27 cellular contexts compared by ENCODE assay signal in the genomic region with DNA sequence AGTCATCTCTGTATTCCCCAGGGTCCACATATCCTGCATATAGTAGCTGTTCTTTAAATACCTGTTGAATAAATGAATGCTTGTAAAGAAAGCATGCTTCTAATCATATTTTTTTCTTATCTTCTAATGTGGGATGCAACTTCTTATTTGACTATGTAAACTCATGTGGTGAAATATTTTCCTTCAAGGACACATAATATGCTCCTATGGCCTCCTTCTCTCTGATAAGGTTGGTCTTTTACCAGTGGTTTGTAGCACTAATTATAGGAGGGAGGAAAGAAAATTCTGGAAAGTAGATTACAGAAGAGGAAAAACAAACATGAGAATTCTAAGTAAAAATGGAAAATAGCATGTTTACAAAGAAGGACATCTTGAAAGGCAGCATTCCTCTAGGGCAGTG. TPM values are rescaled to one million over a fixed set of nuclear protein-coding genes. Genes with fewer than 3 reads are reported as not detected.
DNase-seq lines count a peak whose midpoint lies in the region; ATAC-seq and TF ChIP-seq lines count a peak whose summit lies in the region.
"Had no signal": no experiment of that assay in that cellular context is flagged by ENCODE, and none has a peak within 500 bp of the region (broad histone marks: within the 10 kb centered on the region; RNA-seq: fewer than 3 reads in every experiment).

No MANE protein-coding gene starts in this region.

- ATAC-seq in GM23338 (no peak), left lung (peak; percentile 78)
- ATAC-seq: A549, GM12878 had no signal

- H3K27me3 ChIP-seq in GM23338 (ENCODE audit: insufficient read depth): no peaks in the 10 kb centered on the region
- H3K27me3 ChIP-seq in left lung: no peaks in the 10 kb centered on the region
- H3K27me3 ChIP-seq in neural progenitor cell: no peaks in the 10 kb centered on the region
- no peaks in the 10 kb centered on the region for H3K27me3 ChIP-seq in H7 (ENCODE audit: control insufficient read depth, insufficient read depth, low read length)
- no peaks in the 10 kb centered on the region for H3K27me3 ChIP-seq in tibial nerve
- H3K27me3 ChIP-seq: BE2C, BLaER1 had no signal

- H3K4me3 ChIP-seq in GM23338 (no peak overlapping the region), left lung (no peak overlapping the region), neural progenitor cell (no peak overlapping the region), H7 (ENCODE audit: insufficient read depth, low read depth, low read length) (no peak overlapping the region), tibial nerve (no peak overlapping the region)
- H3K4me3 ChIP-seq: A549, BLaER1, GM12878 had no signal

- H3K4me2 ChIP-seq in GM23338 (no peak overlapping the region), neural progenitor cell (no peak overlapping the region)
- H3K4me2 ChIP-seq: A549, BLaER1 had no signal

- 0 out of 2 replicates have a peak, but pooled peaks cover 4% of the 10 kb centered on the region for H3K9me2 ChIP-seq in GM23338 (ENCODE audit: insufficient read depth)

- DNase-seq in GM23338 (ENCODE audit: low spot score) (no peak), amniotic epithelial cell (ENCODE audit: low read depth) (peak; percentile 59), left lung (no peak), neural progenitor cell (ENCODE audit: low spot score) (no peak), NCI-H1694 treated with DMSO at 0.1 percent for 48 hours (lab: John Stamatoyannopoulos, UW) (no peak), H7 (no peak), tibial nerve (ENCODE audit: low spot score in 2 of 2) (no peak), hypothalamus (lab: John Stamatoyannopoulos, UW) (no peak)
- DNase-seq: ACHN; BE2C; C1 segment of cervical spinal cord; CD4-positive, alpha-beta memory T cell; CD4-positive, CD25-positive, alpha-beta regulatory T cell; CD8-positive, alpha-beta memory T cell; COR-L47; DMS 273 treated with DMSO at 0.1 percent for 48 hours; DMS153; DMS53; DND-41; EL; GDM1 had no signal

- H3K9me3 ChIP-seq in left lung (peaks cover 0 to 3% of the 10 kb centered on the region in 2 donors), neural progenitor cell (ENCODE audit: low read depth) (no peaks in the 10 kb centered on the region), tibial nerve (no peaks in the 10 kb centered on the region)
- H3K9me3 ChIP-seq: A549, BE2C had no signal

- no peak overlapping the region for H3K27ac Mint-ChIP-seq in GM23338
- no peak overlapping the region for H3K27ac Mint-ChIP-seq in neural progenitor cell
- H3K27ac Mint-ChIP-seq: CD14-positive monocyte; CD4-positive, alpha-beta memory T cell; CD4-positive, CD25-positive, alpha-beta regulatory T cell; CD8-positive, alpha-beta memory T cell had no signal

- H3K36me3 Mint-ChIP-seq in GM23338 (ENCODE audit: low read depth): peaks cover 4% of the 10 kb centered on the region; the same call in 2 of the 3 replicates
- no peaks in the 10 kb centered on the region for H3K36me3 Mint-ChIP-seq in neural progenitor cell
- H3K36me3 Mint-ChIP-seq: CD14-positive monocyte; CD4-positive, alpha-beta memory T cell; CD4-positive, CD25-positive, alpha-beta regulatory T cell; CD8-positive, alpha-beta memory T cell had no signal

- intact Hi-C loops in left lung (cut with DNase I): no loop called here

- H3K27me3 Mint-ChIP-seq in GM23338 (ENCODE audit: insufficient read depth, low read depth, poor library complexity) (no peaks in the 10 kb centered on the region), neural progenitor cell (ENCODE audit: insufficient read depth, low read depth) (peaks cover 2% of the 10 kb centered on the region)

- H4K20me1 ChIP-seq in GM23338 (replicated peaks; ENCODE audit: insufficient read depth): no peaks in the 10 kb centered on the region
- no peaks in the 10 kb centered on the region for H4K20me1 ChIP-seq in neural progenitor cell (ENCODE audit: low read depth)
- H4K20me1 ChIP-seq: BLaER1 had no signal

- no peak overlapping the region for H3K4me3 Mint-ChIP-seq in GM23338
- no peak overlapping the region for H3K4me3 Mint-ChIP-seq in neural progenitor cell
- H3K4me3 Mint-ChIP-seq: CD14-positive monocyte; CD4-positive, alpha-beta memory T cell; CD4-positive, CD25-positive, alpha-beta regulatory T cell; CD8-positive, alpha-beta memory T cell had no signal

- H3K9me3 Mint-ChIP-seq in GM23338 (peaks cover 9% of the 10 kb centered on the region; the same call in 2 of the 3 replicates), neural progenitor cell (peaks cover 5% of the 10 kb centered on the region)

- H3K4me1 Mint-ChIP-seq in GM23338 (peaks cover 10% of the 10 kb centered on the region), neural progenitor cell (peaks cover 7% of the 10 kb centered on the region)
- H3K4me1 Mint-ChIP-seq: CD14-positive monocyte; CD4-positive, alpha-beta memory T cell; CD8-positive, alpha-beta memory T cell had no signal

- H3K27ac ChIP-seq in GM23338 (ENCODE audit: low read depth) (no peak overlapping the region), left lung (peak overlapping the region in 1 of 2 donors; percentile 35), neural progenitor cell (no peak overlapping the region), tibial nerve (no peak overlapping the region)
- H3K27ac ChIP-seq: 22Rv1, A549, BLaER1 had no signal

- H3K4me1 ChIP-seq in GM23338 (ENCODE audit: insufficient read depth) (peaks cover 9% of the 10 kb centered on the region), left lung (no peaks in the 10 kb centered on the region), neural progenitor cell (peaks cover 12% of the 10 kb centered on the region), tibial nerve (no peaks in the 10 kb centered on the region)
- H3K4me1 ChIP-seq: A549, BE2C, BLaER1 had no signal

- no peak for TF ChIP-seq EP300 in tibial nerve (IDR thresholded peaks at IDR 0.05)

- no peaks in the 10 kb centered on the region for H3K36me3 ChIP-seq in GM23338 (ENCODE audit: insufficient read depth)
- H3K36me3 ChIP-seq in left lung: no peaks in the 10 kb centered on the region
- no peaks in the 10 kb centered on the region for H3K36me3 ChIP-seq in neural progenitor cell
- H3K36me3 ChIP-seq in H7 (replicated peaks; ENCODE audit: control insufficient read depth, insufficient read depth, low read length): no peaks in the 10 kb centered on the region
- no peaks in the 10 kb centered on the region for H3K36me3 ChIP-seq in tibial nerve
- H3K36me3 ChIP-seq: BE2C, BLaER1 had no signal

- no peak for TF ChIP-seq POLR2A in tibial nerve (IDR thresholded peaks at IDR 0.05)

- H3K79me2 ChIP-seq in GM23338 (replicated peaks; ENCODE audit: insufficient read depth) (no peaks in the 10 kb centered on the region), neural progenitor cell (ENCODE audit: low read depth) (no peaks in the 10 kb centered on the region)

- H3F3A ChIP-seq in GM23338 (replicated peaks; ENCODE audit: low read depth): 0 out of 2 replicates have a peak, but pooled peaks cover 3% of the 10 kb centered on the region
- no peaks in the 10 kb centered on the region for H3F3A ChIP-seq in neural progenitor cell (ENCODE audit: low read depth)

- H3K9ac ChIP-seq in neural progenitor cell: no peak overlapping the region
- H3K9ac ChIP-seq: BLaER1 had no signal

- TF ChIP-seq CTCF in GM23338 (conservative IDR thresholded peaks at IDR 0.05; ENCODE audit: low read depth in 2 of 2) (no peak), left lung (IDR thresholded peaks at IDR 0.05) (no peak), neural progenitor cell (IDR thresholded peaks at IDR 0.05) (no peak), tibial nerve (IDR thresholded peaks at IDR 0.05) (no peak)

- H2AFZ ChIP-seq in GM23338 (0 out of 2 replicates have a peak overlapping the region, but pooled peaks have one; percentile 69), neural progenitor cell (replicated peaks) (peak overlapping the region; percentile 15)

TF ChIP-seq in GM23338, 12 proteins besides CTCF, POLR2A, EP300 and RAD21:
- TF ChIP-seq POLR2AphosphoS5 (IDR thresholded peaks at IDR 0.05; ENCODE audit: low read depth) (no peak), EZH2 (IDR thresholded peaks at IDR 0.05; ENCODE audit: low read depth, unreplicated experiment) (no peak), CREB1 (CRISPR knock-in tag; IDR thresholded peaks at IDR 0.05; ENCODE audit: low read depth) (no peak), JUNB (IDR thresholded peaks at IDR 0.05; ENCODE audit: unreplicated experiment) (no peak)
- TF ChIP-seq, protein P1, sequence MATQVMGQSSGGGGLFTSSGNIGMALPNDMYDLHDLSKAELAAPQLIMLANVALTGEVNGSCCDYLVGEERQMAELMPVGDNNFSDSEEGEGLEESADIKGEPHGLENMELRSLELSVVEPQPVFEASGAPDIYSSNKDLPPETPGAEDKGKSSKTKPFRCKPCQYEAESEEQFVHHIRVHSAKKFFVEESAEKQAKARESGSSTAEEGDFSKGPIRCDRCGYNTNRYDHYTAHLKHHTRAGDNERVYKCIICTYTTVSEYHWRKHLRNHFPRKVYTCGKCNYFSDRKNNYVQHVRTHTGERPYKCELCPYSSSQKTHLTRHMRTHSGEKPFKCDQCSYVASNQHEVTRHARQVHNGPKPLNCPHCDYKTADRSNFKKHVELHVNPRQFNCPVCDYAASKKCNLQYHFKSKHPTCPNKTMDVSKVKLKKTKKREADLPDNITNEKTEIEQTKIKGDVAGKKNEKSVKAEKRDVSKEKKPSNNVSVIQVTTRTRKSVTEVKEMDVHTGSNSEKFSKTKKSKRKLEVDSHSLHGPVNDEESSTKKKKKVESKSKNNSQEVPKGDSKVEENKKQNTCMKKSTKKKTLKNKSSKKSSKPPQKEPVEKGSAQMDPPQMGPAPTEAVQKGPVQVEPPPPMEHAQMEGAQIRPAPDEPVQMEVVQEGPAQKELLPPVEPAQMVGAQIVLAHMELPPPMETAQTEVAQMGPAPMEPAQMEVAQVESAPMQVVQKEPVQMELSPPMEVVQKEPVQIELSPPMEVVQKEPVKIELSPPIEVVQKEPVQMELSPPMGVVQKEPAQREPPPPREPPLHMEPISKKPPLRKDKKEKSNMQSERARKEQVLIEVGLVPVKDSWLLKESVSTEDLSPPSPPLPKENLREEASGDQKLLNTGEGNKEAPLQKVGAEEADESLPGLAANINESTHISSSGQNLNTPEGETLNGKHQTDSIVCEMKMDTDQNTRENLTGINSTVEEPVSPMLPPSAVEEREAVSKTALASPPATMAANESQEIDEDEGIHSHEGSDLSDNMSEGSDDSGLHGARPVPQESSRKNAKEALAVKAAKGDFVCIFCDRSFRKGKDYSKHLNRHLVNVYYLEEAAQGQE (IDR thresholded peaks at IDR 0.05; ENCODE audit: unreplicated experiment): no peak

RNA-seq across cellular contexts. Expression of a gene that starts 28.6 kb away (rescaled TPM):
- total RNA-seq in GM23338 (2014; rRNA removed; shearing (Covaris generic)): 2.1 and 6.8 TPM in 2 replicates
- polyA plus RNA-seq in GM23338 (2016; fragmentation: Nextera tagmentation; extraction: Ambion mirVana): 8.1 and 10.5 TPM in 2 replicates
- total RNA-seq in left lung (1 to 10 TPM; 7.4 to 8.4 TPM), neural progenitor cell (ENCODE audit: low replicate concordance) (0.09 and 1.5 TPM in 2 replicates), tibial nerve (1 to 10 TPM; 1.0 to 7.2 (median 2.0) TPM)
- total RNA-seq in H7 (2014; rRNA removed; shearing (Covaris generic)): 0.37 and 0.90 TPM in 2 replicates
- total RNA-seq: G401 had no signal
